ENCODE assay signal across 36 cellular contexts in the genomic region with DNA sequence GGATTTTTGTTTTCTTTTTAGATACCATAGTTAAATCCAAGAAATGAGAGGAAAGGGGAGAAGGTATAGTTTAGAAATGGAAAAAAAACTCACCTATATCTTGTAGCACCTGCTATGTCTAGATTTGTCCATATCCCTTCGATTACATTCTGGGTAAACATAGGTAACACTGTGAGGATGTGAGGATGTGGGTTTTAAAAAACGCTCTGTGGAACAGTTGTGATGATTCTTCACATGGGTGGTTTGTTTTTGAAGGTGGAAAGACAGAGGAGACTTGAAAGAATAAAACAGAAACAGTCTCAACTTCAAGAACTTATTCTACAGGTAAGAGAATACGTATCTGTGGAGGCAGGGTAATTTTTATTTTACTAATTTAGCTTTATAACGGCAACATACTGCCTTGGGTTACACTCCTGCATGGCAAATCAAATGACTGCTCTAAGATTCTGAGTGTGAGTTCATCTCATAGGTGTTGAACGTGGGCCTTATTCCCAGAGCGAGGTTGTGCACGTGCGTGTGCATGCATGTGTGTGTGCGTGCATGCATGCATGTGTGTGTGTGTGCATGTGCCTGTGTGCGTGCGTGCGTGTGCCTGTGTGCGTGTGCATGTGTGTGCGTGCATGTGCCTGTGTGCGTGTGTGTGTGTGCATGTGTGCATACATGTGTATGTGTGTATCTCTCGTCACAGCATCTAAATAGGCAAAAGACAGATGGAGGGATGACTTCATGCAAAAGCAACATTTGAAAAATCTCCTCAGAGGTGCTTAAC. TPM values are rescaled to one million over a fixed set of nuclear protein-coding genes. Genes with fewer than 3 reads are reported as not detected.
A peak's percentile ranks its signal among the peaks of the same experiment; 100 is the strongest.
DNase-seq lines count a peak whose midpoint lies in the region; FAIRE-seq and TF ChIP-seq lines count a peak whose summit lies in the region.
"Had no signal": no experiment of that assay in that cellular context is flagged by ENCODE, and none has a peak within 500 bp of the region (broad histone marks: within the 10 kb centered on the region; RNA-seq: fewer than 3 reads in every experiment).

No MANE protein-coding gene starts in this region.

- H3K36me3 Mint-ChIP-seq in activated naive CD4-positive, alpha-beta T cell treated with anti-CD3 and anti-CD28 coated beads for 36 hours (ENCODE audit: low read depth): peaks cover 73% of the 10 kb centered on the region
- H3K36me3 Mint-ChIP-seq in endothelial cell (ENCODE audit: low read depth, unreplicated experiment): peaks cover 54% of the 10 kb centered on the region

- H3K4me3 ChIP-seq in Jurkat, Clone E6-1 (ENCODE audit: low read length): no peak overlapping the region
- no peak overlapping the region for H3K4me3 ChIP-seq in sigmoid colon
- H3K4me3 ChIP-seq in SK-N-SH (ENCODE audit: low read depth in 2 of 2, low read length in 1 of 2): no peak overlapping the region
- H3K4me3 ChIP-seq: dorsolateral prefrontal cortex, gastroesophageal sphincter, HAP-1, Peyer's patch, tibial artery had no signal

- H3K36me3 ChIP-seq in sigmoid colon: peaks cover 17 to 84% (median 30%) of the 10 kb centered on the region in 4 donors
- peaks cover 27 to 82% of the 10 kb centered on the region in 2 experiments for H3K36me3 ChIP-seq in SK-N-SH (replicated peaks in 1 of 2; ENCODE audit: control insufficient read depth in 1 of 2, insufficient read depth in 2 of 2, low read length in 1 of 2)

- POLR2A ChIA-PET in SK-N-SH (lab: Yijun Ruan, JAX): no interaction called here

- CTCF ChIA-PET in activated naive CD4-positive, alpha-beta T cell treated with anti-CD3 and anti-CD28 coated beads for 36 hours (lab: Charles Lee): no interaction called here
- CTCF ChIA-PET in SK-N-SH (lab: Yijun Ruan, JAX): no interaction called here

- H3K27me3 ChIP-seq in sigmoid colon: no peaks in the 10 kb centered on the region
- no peaks in the 10 kb centered on the region for H3K27me3 ChIP-seq in SK-N-SH (ENCODE audit: insufficient read depth)
- H3K27me3 ChIP-seq: BE2C, dorsolateral prefrontal cortex, gastroesophageal sphincter, Peyer's patch, tibial artery had no signal

- no peak overlapping the region for H3K9ac ChIP-seq in SK-N-SH

- H3K27ac Mint-ChIP-seq in activated naive CD4-positive, alpha-beta T cell treated with anti-CD3 and anti-CD28 coated beads for 36 hours: peak overlapping the region; percentile 41
- peak overlapping the region; percentile 72 for H3K27ac Mint-ChIP-seq in endothelial cell (ENCODE audit: unreplicated experiment)
- H3K27ac Mint-ChIP-seq: activated T-cell treated with anti-CD3 and anti-CD28 coated beads, Interleukin-2, amount 50 U/mL, for 72 hours; immature natural killer cell had no signal

- H3K79me2 ChIP-seq in SK-N-SH (ENCODE audit: insufficient read depth): peaks cover 9% of the 10 kb centered on the region

- H2AFZ ChIP-seq in SK-N-SH (ENCODE audit: low read depth): no peak overlapping the region

- H3K4me1 ChIP-seq in sigmoid colon (peaks cover 0 to 8% (median 3%) of the 10 kb centered on the region in 4 donors), SK-N-SH (ENCODE audit: control insufficient read depth in 1 of 2, insufficient read depth in 2 of 2, low read depth in 1 of 2, low read length in 1 of 2) (peaks cover 0 to 5% of the 10 kb centered on the region in 2 experiments; a peak in 1 of 4 replicates)
- H3K4me1 ChIP-seq: BE2C, Caco-2, gastroesophageal sphincter, HAP-1, Peyer's patch, tibial artery had no signal

- H3K9me2 ChIP-seq in SK-N-SH: no peaks in the 10 kb centered on the region

- H3K27me3 Mint-ChIP-seq in activated naive CD4-positive, alpha-beta T cell treated with anti-CD3 and anti-CD28 coated beads for 36 hours (ENCODE audit: low read depth): no peaks in the 10 kb centered on the region
- peaks cover 11% of the 10 kb centered on the region for H3K27me3 Mint-ChIP-seq in endothelial cell (ENCODE audit: unreplicated experiment)
- H3K27me3 Mint-ChIP-seq: stimulated activated naive CD8-positive, alpha-beta T cell treated with anti-CD3 and anti-CD28 coated beads, Interleukin-15, amount 100 ng/mL, for 72 hours had no signal

- 91 to 96% methylated on average over 16 of the region's 16 CpGs for WGBS in sigmoid colon, 2 donors
- 95% methylated on average over 16 of the region's 16 CpGs for WGBS in SK-N-SH (ENCODE audit: low lambda C conversion rate)

- no peak overlapping the region for H3K4me3 Mint-ChIP-seq in activated naive CD4-positive, alpha-beta T cell treated with anti-CD3 and anti-CD28 coated beads for 36 hours
- peak overlapping the region; percentile 78 for H3K4me3 Mint-ChIP-seq in endothelial cell (ENCODE audit: unreplicated experiment)
- H3K4me3 Mint-ChIP-seq: activated T-cell treated with anti-CD3 and anti-CD28 coated beads, Interleukin-2, amount 50 U/mL, for 72 hours; immature natural killer cell; stimulated activated naive CD8-positive, alpha-beta T cell treated with anti-CD3 and anti-CD28 coated beads, Interleukin-15, amount 100 ng/mL, for 72 hours had no signal

- H3K4me2 ChIP-seq in SK-N-SH: no peak overlapping the region

- no peak for TF ChIP-seq RAD21 in SK-N-SH (IDR thresholded peaks at IDR 0.05; ENCODE audit: low read length)

- H3K4me1 Mint-ChIP-seq in activated naive CD4-positive, alpha-beta T cell treated with anti-CD3 and anti-CD28 coated beads for 36 hours (ENCODE audit: low read depth): peaks cover 34% of the 10 kb centered on the region
- H3K4me1 Mint-ChIP-seq in endothelial cell (ENCODE audit: unreplicated experiment): peaks cover 45% of the 10 kb centered on the region
- H3K4me1 Mint-ChIP-seq: immature natural killer cell had no signal

- FAIRE-seq in GM12891 (lab: Jason Lieb, UNC): no peak

- H3K9me3 ChIP-seq in sigmoid colon: no peaks in the 10 kb centered on the region
- H3K9me3 ChIP-seq in SK-N-SH: no peaks in the 10 kb centered on the region
- H3K9me3 ChIP-seq: BE2C, Caco-2, gastroesophageal sphincter, HAP-1, Peyer's patch, tibial artery had no signal

- no peak for DNase-seq in activated naive CD4-positive, alpha-beta T cell treated with anti-CD3 and anti-CD28 coated beads for 36 hours
- DNase-seq in activated naive CD4-positive, alpha-beta T cell (lab: John Stamatoyannopoulos, UW): no peak
- peak; percentile 25 for DNase-seq in Jurkat, Clone E6-1 (ENCODE audit: low read depth, low spot score)
- DNase-seq in endothelial cell (ENCODE audit: low spot score): no peak
- peak; percentile 14 for DNase-seq in sigmoid colon
- DNase-seq in SK-N-SH: no peak
- DNase-seq in GM12891 (ENCODE audit: insufficient read length, low spot score): no peak
- DNase-seq in activated CD8-positive, alpha-beta memory T cell treated with anti-CD3 and anti-CD28 coated beads for 24 hours: no peak
- DNase-seq: ACHN; activated CD4-positive, CD25-positive, alpha-beta regulatory T cell treated with anti-CD3 and anti-CD28 coated beads, Interleukin-2, amount 50 U/mL, for 72 hours; activated T-cell treated with anti-CD3 and anti-CD28 coated beads, Interleukin-2, amount 50 U/mL, for 72 hours; BE2C; cerebellar nuclear complex; DMS79; GDM1; hypothalamus; immature natural killer cell; KBM-7; NCI-H1105 treated with DMSO at 0.1 percent for 48 hours; NCI-H2029 treated with DMSO at 0.1 percent for 48 hours; NCI-H345; NCI-H748 treated with DMSO at 0.1 percent for 48 hours; occipital lobe; stimulated activated naive CD8-positive, alpha-beta T cell treated with anti-CD3 and anti-CD28 coated beads, Interleukin-15, amount 100 ng/mL, for 72 hours; tibial artery had no signal

- no peaks in the 10 kb centered on the region for H3K9me3 Mint-ChIP-seq in activated naive CD4-positive, alpha-beta T cell treated with anti-CD3 and anti-CD28 coated beads for 36 hours
- H3K9me3 Mint-ChIP-seq in endothelial cell (ENCODE audit: unreplicated experiment): no peaks in the 10 kb centered on the region
- H3K9me3 Mint-ChIP-seq: activated T-cell treated with anti-CD3 and anti-CD28 coated beads, Interleukin-2, amount 50 U/mL, for 72 hours; immature natural killer cell; stimulated activated naive CD8-positive, alpha-beta T cell treated with anti-CD3 and anti-CD28 coated beads, Interleukin-15, amount 100 ng/mL, for 72 hours had no signal

- H4K20me1 ChIP-seq in SK-N-SH (ENCODE audit: insufficient read depth): 0 out of 2 replicates have a peak, but pooled peaks cover 4% of the 10 kb centered on the region

- no peaks in the 10 kb centered on the region for H3F3A ChIP-seq in SK-N-SH (replicated peaks; ENCODE audit: insufficient read depth)

- no peak overlapping the region for H3K27ac ChIP-seq in sigmoid colon
- H3K27ac ChIP-seq in SK-N-SH (ENCODE audit: low read depth in 2 of 2, low read length in 1 of 2): no peak overlapping the region
- H3K27ac ChIP-seq: dorsolateral prefrontal cortex, gastroesophageal sphincter, Peyer's patch, tibial artery had no signal

- TF ChIP-seq CTCF in endothelial cell (IDR thresholded peaks at IDR 0.05; ENCODE audit: unreplicated experiment) (no peak), sigmoid colon (IDR thresholded peaks at IDR 0.05) (no peak), SK-N-SH (IDR thresholded peaks at IDR 0.05) (no peak)

- TF ChIP-seq POLR2A in sigmoid colon (IDR thresholded peaks at IDR 0.05): no peak
- TF ChIP-seq POLR2A in GM12891 (IDR thresholded peaks at IDR 0.05; ENCODE audit: low read depth, low read length): no peak

- TF ChIP-seq EP300 in sigmoid colon (IDR thresholded peaks at IDR 0.05): no peak
- no peak for TF ChIP-seq EP300 in SK-N-SH (IDR thresholded peaks at IDR 0.05; ENCODE audit: borderline replicate concordance in 1 of 2, low read depth in 1 of 2, low read length in 1 of 2)

- intact Hi-C loops in activated naive CD4-positive, alpha-beta T cell treated with anti-CD3 and anti-CD28 coated beads for 36 hours (cut with micrococcal nuclease): no loop called here
- intact Hi-C loops in sigmoid colon (cut with DNase I): no loop called here

RNA-seq across cellular contexts. Expression of gene ATP4B, which starts 23.5 kb away (rescaled TPM):
- not detected for total RNA-seq in activated naive CD4-positive, alpha-beta T cell treated with anti-CD3 and anti-CD28 coated beads for 36 hours
- polyA plus RNA-seq in Jurkat, Clone E6-1 (2012; ENCODE audit: insufficient read depth, insufficient read length): not detected
- total RNA-seq in endothelial cell (ENCODE audit: unreplicated experiment) (not detected), sigmoid colon (not detected)
- polyA plus RNA-seq in sigmoid colon (not detected), SK-N-SH (2012; rRNA removed) (not detected in 2 replicates)
- not detected in 2 replicates for polyA plus RNA-seq in SK-N-SH (2012; cell fraction: cytosol; rRNA removed)
- not detected in 2 replicates for polyA plus RNA-seq in SK-N-SH (2012; cell fraction: nucleus; rRNA removed)
- polyA plus RNA-seq in GM12891 (2012; ENCODE audit: low read depth, missing spikeins): 0.73 TPM
- total RNA-seq: activated T-cell treated with anti-CD3 and anti-CD28 coated beads, Interleukin-2, amount 50 U/mL, for 72 hours; Caco-2; dorsolateral prefrontal cortex; fibroblast of lung; gastroesophageal sphincter; HT-29; MCF 10A; mesenteric fat pad; occipital lobe; Peyer's patch; skeletal muscle tissue had no signal
- polyA plus RNA-seq: fibroblast of lung, immature natural killer cell had no signal

RNA-seq across cellular contexts. Expression of gene GRK1, which starts 32.6 kb away (rescaled TPM):
- total RNA-seq in activated naive CD4-positive, alpha-beta T cell treated with anti-CD3 and anti-CD28 coated beads for 36 hours: under 1 TPM in 1 of 2 experiments, not detected in 1; 0.10 TPM
- polyA plus RNA-seq in Jurkat, Clone E6-1 (2012; ENCODE audit: insufficient read depth, insufficient read length): not detected
- total RNA-seq in endothelial cell (ENCODE audit: unreplicated experiment) (0.54 TPM), sigmoid colon (under 1 TPM in 1 of 4 donors, not detected in 3; 0.28 TPM)
- polyA plus RNA-seq in sigmoid colon (under 1 TPM in 1 of 3 donors, not detected in 2; 0.10 TPM), SK-N-SH (2012; rRNA removed) (0.08 and 0.12 TPM in 2 replicates)
- 0.01 TPM in 2 replicates for polyA plus RNA-seq in SK-N-SH (2012; cell fraction: cytosol; rRNA removed)
- polyA plus RNA-seq in SK-N-SH (2012; cell fraction: nucleus; rRNA removed): 0.14 and 0.21 TPM in 2 replicates
- polyA plus RNA-seq in GM12891 (2012; ENCODE audit: low read depth, missing spikeins): 0.08 TPM
- total RNA-seq: Caco-2, MCF 10A, mesenteric fat pad, occipital lobe, pulmonary artery endothelial cell, skeletal muscle tissue had no signal
- polyA plus RNA-seq: fibroblast of lung, immature natural killer cell had no signal

RNA-seq across cellular contexts. Expression of gene TFDP1, which starts 49.9 kb away (rescaled TPM):
- 100 to 1,000 TPM; 157 to 161 TPM for total RNA-seq in activated naive CD4-positive, alpha-beta T cell treated with anti-CD3 and anti-CD28 coated beads for 36 hours
- polyA plus RNA-seq in Jurkat, Clone E6-1 (2012; ENCODE audit: insufficient read depth, insufficient read length): 137 TPM
- total RNA-seq in endothelial cell (ENCODE audit: unreplicated experiment) (65.8 TPM), sigmoid colon (10 to 100 TPM; 26.5 to 46.0 (median 33.8) TPM)
- polyA plus RNA-seq in sigmoid colon (10 to 100 TPM; 40.2 to 57.1 (median 54.6) TPM), SK-N-SH (2012; rRNA removed) (61.4 and 76.7 TPM in 2 replicates)
- polyA plus RNA-seq in SK-N-SH (2012; cell fraction: cytosol; rRNA removed): 84.0 and 86.0 TPM in 2 replicates
- 70.1 and 82.8 TPM in 2 replicates for polyA plus RNA-seq in SK-N-SH (2012; cell fraction: nucleus; rRNA removed)
- 85.5 TPM for polyA plus RNA-seq in GM12891 (2012; ENCODE audit: low read depth, missing spikeins)

Comparison
In these comparisons a context has a peak if more than half of its experiments do, and no peak if none do; other contexts are left out.
1. DNase-seq: peak in Jurkat, Clone E6-1 (single experiment) and sigmoid colon (single experiment); none in activated naive CD4-positive, alpha-beta T cell treated with anti-CD3 and anti-CD28 coated beads for 36 hours (single experiment), activated naive CD4-positive, alpha-beta T cell (0 of 4), endothelial cell (single experiment), SK-N-SH (single experiment), GM12891 (single experiment) and activated CD8-positive, alpha-beta memory T cell treated with anti-CD3 and anti-CD28 coated beads for 24 hours (single experiment).